13 cellular contexts compared by ENCODE assay signal in the genomic region with DNA sequence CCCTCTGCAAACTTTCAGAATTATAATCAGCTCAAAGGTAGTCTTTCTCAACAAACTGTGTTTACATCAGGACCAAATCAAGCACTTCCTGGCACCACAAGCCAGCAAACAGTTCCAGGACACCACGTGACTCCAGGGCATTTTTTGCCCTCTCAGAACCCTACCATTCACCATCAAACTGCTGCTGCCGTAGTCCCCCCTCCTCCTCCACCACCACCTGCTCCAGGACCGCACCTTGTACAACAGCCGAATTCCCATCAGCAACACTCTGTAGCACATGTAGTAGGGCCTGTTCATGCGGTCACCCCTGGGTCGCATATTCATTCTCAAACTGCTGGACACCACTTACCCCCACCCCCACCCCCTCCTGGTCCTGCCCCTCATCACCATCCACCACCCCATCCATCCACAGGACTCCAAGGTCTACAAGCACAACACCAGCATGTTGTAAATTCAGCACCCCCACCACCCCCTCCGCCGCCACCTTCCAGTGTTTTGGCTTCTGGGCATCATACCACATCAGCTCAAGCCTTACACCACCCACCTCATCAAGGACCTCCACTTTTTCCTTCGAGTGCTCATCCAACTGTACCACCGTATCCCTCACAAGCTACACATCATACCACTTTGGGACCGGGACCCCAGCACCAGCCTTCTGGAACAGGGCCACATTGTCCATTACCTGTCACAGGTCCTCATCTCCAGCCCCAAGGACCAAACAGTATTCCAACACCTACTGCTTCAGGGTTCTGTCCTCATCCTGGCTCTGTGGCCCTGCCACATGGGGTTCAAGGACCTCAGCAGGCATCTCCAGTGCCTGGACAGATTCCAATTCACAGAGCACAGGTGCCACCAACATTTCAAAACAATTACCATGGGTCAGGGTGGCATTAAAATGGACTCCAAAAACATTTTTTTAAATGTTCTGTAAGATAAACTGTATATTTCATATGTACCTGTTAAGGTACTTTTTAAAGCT.
DNase-seq lines count a peak whose midpoint lies in the region; ATAC-seq, FAIRE-seq and TF ChIP-seq lines count a peak whose summit lies in the region.
"Had no signal": no experiment of that assay in that cellular context is flagged by ENCODE, and none has a peak within 500 bp of the region (broad histone marks: within the 10 kb centered on the region; RNA-seq: fewer than 3 reads in every experiment).

No MANE protein-coding gene starts in this region.

- H3K9me3 ChIP-seq in cardiac muscle cell (ENCODE audit: low read depth): no peaks in the 10 kb centered on the region
- no peaks in the 10 kb centered on the region for H3K9me3 ChIP-seq in right atrium auricular region
- H3K9me3 ChIP-seq in mucosa of descending colon: no peaks in the 10 kb centered on the region
- H3K9me3 ChIP-seq in vagina: no peaks in the 10 kb centered on the region
- no peaks in the 10 kb centered on the region for H3K9me3 ChIP-seq in kidney (ENCODE audit: control insufficient read depth in 1 of 2, low read length in 2 of 2)
- H3K9me3 ChIP-seq: ovary had no signal

- H3K27me3 ChIP-seq in cardiac muscle cell (no peaks in the 10 kb centered on the region), right atrium auricular region (no peaks in the 10 kb centered on the region), vagina (no peaks in the 10 kb centered on the region)
- H3K27me3 ChIP-seq: ovary had no signal

- TF ChIP-seq CTCF in cardiac muscle cell (IDR thresholded peaks at IDR 0.05; ENCODE audit: low read depth, low read length) (no peak), right atrium auricular region (IDR thresholded peaks at IDR 0.05) (no peak), mucosa of descending colon (IDR thresholded peaks at IDR 0.05) (no peak), vagina (IDR thresholded peaks at IDR 0.05) (no peak), kidney (IDR thresholded peaks at IDR 0.05; ENCODE audit: borderline replicate concordance, extremely low read depth, insufficient read depth) (no peak)

- no peak for FAIRE-seq in kidney (lab: Jason Lieb, UNC)
- FAIRE-seq: colon, HTR-8/SVneo had no signal

- ATAC-seq in mucosa of descending colon (peak; percentile 35), GM21619 (IDR thresholded peaks at IDR 0.05; ENCODE audit: unreplicated experiment) (no peak), GM19023 (IDR thresholded peaks at IDR 0.05; ENCODE audit: unreplicated experiment) (no peak)

- DNase-seq in cardiac muscle cell (ENCODE audit: low read depth in 1 of 2, low spot score in 1 of 2): no peak
- DNase-seq in right atrium auricular region (ENCODE audit: low spot score): no peak
- DNase-seq in caudate nucleus (lab: John Stamatoyannopoulos, UW): peak in 4 of 61 donors; percentile 17 to 41 (median 21)
- DNase-seq in mucosa of descending colon: no peak
- no peak for DNase-seq in vagina (ENCODE audit: extremely low spot score in 2 of 2)
- no peak for DNase-seq in kidney
- DNase-seq: activated CD8-positive, alpha-beta memory T cell treated with anti-CD3 and anti-CD28 coated beads for 24 hours; ovary; SHP77 treated with DMSO at 0.1 percent for 48 hours had no signal

- TF ChIP-seq POLR2A in vagina (IDR thresholded peaks at IDR 0.05): no peak

- no peaks in the 10 kb centered on the region for H3K4me1 ChIP-seq in cardiac muscle cell (ENCODE audit: low read depth)
- no peaks in the 10 kb centered on the region for H3K4me1 ChIP-seq in right atrium auricular region
- no peaks in the 10 kb centered on the region for H3K4me1 ChIP-seq in mucosa of descending colon (ENCODE audit: low read depth)
- H3K4me1 ChIP-seq in vagina: no peaks in the 10 kb centered on the region
- H3K4me1 ChIP-seq in kidney (ENCODE audit: control insufficient read depth in 1 of 2, insufficient read depth in 1 of 2, low read depth in 1 of 2, low read length in 2 of 2): peaks cover 2 to 13% of the 10 kb centered on the region in 2 donors

- intact Hi-C loops in mucosa of descending colon (cut with DNase I, micrococcal nuclease) (no loop called here), vagina (cut with DNase I) (no loop called here), kidney (cut with DNase I) (no loop called here)

- H3K27ac ChIP-seq in cardiac muscle cell: peak overlapping the region; percentile 73
- no peak overlapping the region for H3K27ac ChIP-seq in right atrium auricular region
- peak overlapping the region; percentile 80 for H3K27ac ChIP-seq in caudate nucleus (ENCODE audit: low read depth, low read length)
- peak overlapping the region; percentile 10 for H3K27ac ChIP-seq in vagina
- H3K27ac ChIP-seq in kidney (ENCODE audit: low read depth in 2 of 2, low read length in 2 of 2): peak overlapping the region in 1 of 2 donors; percentile 23
- H3K27ac ChIP-seq: ovary had no signal

- H3K4me3 ChIP-seq in cardiac muscle cell: no peak overlapping the region
- H3K4me3 ChIP-seq in right atrium auricular region: no peak overlapping the region
- H3K4me3 ChIP-seq in mucosa of descending colon: no peak overlapping the region
- H3K4me3 ChIP-seq in vagina: no peak overlapping the region
- H3K4me3 ChIP-seq in kidney (ENCODE audit: low read length in 2 of 2): no peak overlapping the region
- H3K4me3 ChIP-seq: ovary had no signal

- H3K9ac ChIP-seq in kidney (ENCODE audit: low read length in 2 of 2): peak overlapping the region in 1 of 2 donors; percentile 14

- H3K36me3 ChIP-seq in cardiac muscle cell (peaks cover 83% of the 10 kb centered on the region), right atrium auricular region (peaks cover 77% of the 10 kb centered on the region), mucosa of descending colon (ENCODE audit: low read depth) (peaks cover 14% of the 10 kb centered on the region), vagina (peaks cover 0 to 74% of the 10 kb centered on the region in 2 donors), kidney (ENCODE audit: control insufficient read depth in 1 of 2, insufficient read depth in 2 of 2, low read length in 2 of 2) (peaks cover 44 to 68% of the 10 kb centered on the region in 2 donors)
- H3K36me3 ChIP-seq: ovary had no signal

Comparison
In these comparisons a context has a peak if more than half of its experiments do, and no peak if none do; other contexts are left out.
1. H3K27ac ChIP-seq: peak in cardiac muscle cell (single experiment), caudate nucleus (single experiment) and vagina (single experiment); none in right atrium auricular region (0 of 2).